8 cellular contexts compared by ENCODE assay signal in the genomic region with DNA sequence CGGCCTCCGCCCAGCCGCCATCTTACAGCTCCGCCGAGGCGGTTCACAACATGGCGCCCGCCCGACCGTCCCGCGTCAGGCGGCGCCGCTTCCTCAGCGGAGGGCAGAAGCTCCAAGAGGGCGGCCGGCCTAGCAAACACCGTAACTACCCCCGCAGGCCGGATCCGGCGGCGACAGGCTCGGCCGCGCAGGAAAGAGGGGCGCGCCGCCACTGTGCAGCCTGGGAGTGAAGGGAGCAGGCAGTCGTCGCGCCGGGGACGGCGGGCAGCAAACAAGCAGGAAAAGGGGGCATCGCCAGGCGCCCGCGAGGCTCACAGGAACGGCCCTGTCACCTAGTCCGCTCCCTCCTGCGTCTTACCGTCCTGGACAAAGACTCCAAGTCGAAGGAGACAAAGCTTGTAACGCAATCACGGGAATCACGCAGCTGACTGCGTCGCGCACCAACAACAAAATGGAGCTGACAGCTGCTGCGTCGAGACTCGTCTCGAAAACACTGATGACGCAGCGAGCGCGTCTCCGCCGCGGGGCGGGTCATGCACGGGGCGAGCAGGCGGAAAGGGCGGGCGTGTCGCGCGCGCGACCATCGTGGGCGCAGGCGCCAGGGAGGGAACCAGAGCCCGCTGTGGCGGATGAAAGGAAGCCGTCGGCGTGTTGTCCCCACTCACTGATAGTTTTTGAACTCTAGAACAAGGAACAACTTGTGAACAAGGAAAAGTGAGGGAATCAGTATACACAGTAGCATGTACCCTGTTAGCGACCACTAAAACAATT. TPM values are rescaled to one million over a fixed set of nuclear protein-coding genes. Genes with fewer than 3 reads are reported as not detected.
A peak's percentile ranks its signal among the peaks of the same experiment; 100 is the strongest.
DNase-seq lines count a peak whose midpoint lies in the region; ATAC-seq, FAIRE-seq and TF ChIP-seq lines count a peak whose summit lies in the region.

A gene (minus strand): TSS at position 453 of the 771 bp plus-strand sequence. CDS start 2,796 bp downstream, outside the sequence.

- peaks cover 22% of the 10 kb centered on the region for H3K4me1 ChIP-seq in mammary epithelial cell (ENCODE audit: insufficient read depth, low read length)
- H3K4me1 ChIP-seq in small intestine (ENCODE audit: control insufficient read depth in 2 of 2, insufficient read depth in 1 of 2, low read depth in 1 of 2, low read length in 1 of 2) = peaks cover 0 to 3% of the 10 kb centered on the region in 2 donors

- peak; percentile 82 for ATAC-seq in HG03175 (IDR thresholded peaks at IDR 0.05; ENCODE audit: unreplicated experiment)

- H3K27ac ChIP-seq in AG04450 (ENCODE audit: low read depth, low read length) = peak within 1 kb of the TSS; percentile 98
- H3K27ac ChIP-seq in mammary epithelial cell (ENCODE audit: insufficient read depth, low read depth, low read length) = peak within 1 kb of the TSS; percentile 99
- H3K27ac ChIP-seq in small intestine (ENCODE audit: low read depth in 1 of 2, low read length in 1 of 2) = peak within 1 kb of the TSS; percentile 98 to 100

- in situ Hi-C loops in GM18951 (cut with MboI; ENCODE audit: low sequenced_read_pairs, unreplicated experiment) = no loop called here
- in situ Hi-C loops in mammary epithelial cell (cut with MboI; ENCODE audit: low sequenced_read_pairs in 2 of 2) = no loop called here

- TSS peak; percentile 35 for BruUV-seq in mammary epithelial cell (replicated peaks; lab: Mats Ljungman, UMichigan)

- 3% methylated on average over 41 of the region's 82 CpGs for WGBS in mammary epithelial cell (ENCODE audit: low coverage, missing lambda C conversion rate)
- 0% methylated on average over 73 to 82 of the region's 82 CpGs for whole genome bisulfite sequencing in small intestine, 3 donors

- dilution Hi-C loops in mammary epithelial cell (cut with HindIII; ENCODE audit: low sequenced_read_pairs) = no loop called here

- no peak for FAIRE-seq in small intestine (lab: Jason Lieb, UNC)

- TF ChIP-seq POLR2A in GM18951 (IDR thresholded peaks at IDR 0.05; ENCODE audit: extremely low read depth, insufficient read depth, insufficient read length) = peak; percentile 98

- TF ChIP-seq CTCF in AG04450 (IDR thresholded peaks at IDR 0.05; ENCODE audit: low read depth, low read length) = no peak
- TF ChIP-seq CTCF in WI38 (IDR thresholded peaks at IDR 0.05; ENCODE audit: low read depth, low read length) = no peak
- no peak for TF ChIP-seq CTCF in mammary epithelial cell (conservative IDR thresholded peaks at IDR 0.05 in 1 of 2, IDR thresholded peaks at IDR 0.05 in 1 of 2; ENCODE audit: extremely low read depth in 1 of 2, insufficient read depth in 1 of 2, low read depth in 1 of 2, low read length in 2 of 2)

- peak; percentile 81 for DNase-seq in AG04450 (ENCODE audit: low read depth, low spot score)
- DNase-seq in NCI-H2227 treated with DMSO at 0.1 percent for 48 hours (lab: John Stamatoyannopoulos, UW) = peak; percentile 96
- peak; percentile 92 for DNase-seq in mammary epithelial cell
- DNase-seq in iPS-NIHi11 (ENCODE audit: low spot score) = peak; percentile 93
- DNase-seq in small intestine = peak; percentile 94

- H2AFZ ChIP-seq in mammary epithelial cell (ENCODE audit: low read depth, low read length) = peak within 1 kb of the TSS; percentile 89

- H4K20me1 ChIP-seq in mammary epithelial cell (ENCODE audit: insufficient read depth, low read length) = no peaks in the 10 kb centered on the region

- H3K9ac ChIP-seq in mammary epithelial cell (ENCODE audit: insufficient read depth, low read length) = peak within 1 kb of the TSS; percentile 100

- H3K36me3 ChIP-seq in mammary epithelial cell (ENCODE audit: insufficient read depth, low read length) (peaks cover 18% of the 10 kb centered on the region), small intestine (ENCODE audit: control insufficient read depth in 2 of 2, insufficient read depth in 2 of 2, low read length in 2 of 2) (peaks cover 2 to 10% of the 10 kb centered on the region in 2 donors)

- CTCF ChIA-PET in AG04450 (lab: Charles Lee) = interaction anchor here (0.6 to 2.1 kb wide), 5 partner anchors 9 to 288 kb away, joined by 3 to 6 read pairs (median 4); no protein-coding TSS in a partner anchor
- CTCF ChIA-PET in mammary epithelial cell (lab: Charles Lee; ENCODE audit: low non-redundant PET) = no interaction called here

- H3K9me3 ChIP-seq in AG04450 (ENCODE audit: control insufficient read depth, insufficient read depth, low read length) (no peaks in the 10 kb centered on the region), mammary epithelial cell (replicated peaks; ENCODE audit: insufficient read depth, low read length) (no peaks in the 10 kb centered on the region), small intestine (ENCODE audit: control insufficient read depth, low read depth) (no peaks in the 10 kb centered on the region)

- no peaks in the 10 kb centered on the region for H3K27me3 ChIP-seq in AG04450 (ENCODE audit: control insufficient read depth, insufficient read depth, low read length)
- H3K27me3 ChIP-seq in mammary epithelial cell (ENCODE audit: insufficient read depth, low read length) = no peaks in the 10 kb centered on the region
- H3K27me3 ChIP-seq in small intestine (ENCODE audit: control insufficient read depth in 2 of 2, insufficient read depth in 2 of 2, low read length in 2 of 2) = no peaks in the 10 kb centered on the region

- H3K4me2 ChIP-seq in mammary epithelial cell (ENCODE audit: insufficient read depth, low read depth, low read length) = peak within 1 kb of the TSS; percentile 87

- H3K79me2 ChIP-seq in mammary epithelial cell (ENCODE audit: insufficient read depth, low read length) = peaks cover 52% of the 10 kb centered on the region

- H3K4me3 ChIP-seq in AG04450 (ENCODE audit: low read depth, low read length) (peak within 1 kb of the TSS; percentile 76), WI38 (ENCODE audit: low read depth, low read length) (peak within 1 kb of the TSS; percentile 94), mammary epithelial cell (replicated peaks in 1 of 3; ENCODE audit: insufficient read depth in 1 of 3, low read depth in 2 of 3, low read length in 3 of 3) (peak within 1 kb of the TSS; percentile 82 to 100 (median 99)), small intestine (ENCODE audit: low read depth in 1 of 2, low read length in 2 of 2) (peak within 1 kb of the TSS; percentile 93 to 99)

- POLR2A ChIA-PET in AG04450 (lab: Yijun Ruan, JAX) = interaction anchor here (0.5 to 1.8 kb wide), 17 partner anchors 9 to 159 kb away, joined by 3 to 22 read pairs (median 4); a partner anchor contains a TSS

- intact Hi-C loops in mammary epithelial cell (cut with micrococcal nuclease) = loop anchor here (1.0 to 10.0 kb wide), 5 partner anchors 24 to 290 kb away; a partner anchor contains a TSS

RNA-seq across cellular contexts. Expression of the gene that starts here (rescaled TPM):
- polyA plus RNA-seq in AG04450 (2011; rRNA removed) (66.0 and 103 TPM in 2 replicates), mammary epithelial cell (25.9 TPM), small intestine (100 to 1,000 TPM in 2 of 3 donors, 10 to 100 TPM in 1; 76.0 to 281 (median 169) TPM)
- polyA minus RNA-seq in AG04450 (2011; rRNA and poly(A)+ RNA removed) = 30.1 and 46.9 TPM in 2 replicates
- 10 to 100 TPM; 55.0 to 55.2 TPM for total RNA-seq in mammary epithelial cell
- 23.2 TPM for polyA minus RNA-seq in mammary epithelial cell

Comparison
In these comparisons a context has a peak if more than half of its experiments do, and no peak if none do; other contexts are left out.
1. Peak in every context shown above with its lines: DNase-seq, ATAC-seq, H3K4me3 ChIP-seq and H3K27ac ChIP-seq.